Comparison of ENCODE assay signal across 8 cellular contexts in the genomic region with DNA sequence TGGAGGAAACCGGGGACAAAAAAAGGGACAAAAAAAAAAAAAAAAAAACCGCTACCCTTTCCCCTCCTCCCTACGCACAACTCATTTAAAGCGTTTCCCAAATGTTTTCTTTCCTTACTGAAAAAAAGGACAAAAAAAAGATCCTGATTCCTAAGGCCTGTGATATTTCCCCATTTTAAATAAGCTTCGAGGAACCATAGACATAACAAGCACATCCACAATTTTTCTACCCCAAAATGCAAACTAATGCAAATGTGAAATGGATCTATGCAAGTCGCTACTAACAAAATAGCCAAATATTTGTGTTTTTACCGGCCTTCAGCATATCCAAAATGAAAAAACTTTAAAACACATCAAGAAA. TPM values are rescaled to one million over a fixed set of nuclear protein-coding genes. Genes with fewer than 3 reads are reported as not detected.
DNase-seq lines count a peak whose midpoint lies in the region; ATAC-seq and TF ChIP-seq lines count a peak whose summit lies in the region.

No MANE protein-coding gene starts in this region.

- TF ChIP-seq CTCF in DND-41 (IDR thresholded peaks at IDR 0.05; ENCODE audit: borderline replicate concordance, extremely low read depth, low read length, poor library complexity, severe bottlenecking) (no peak), PC-3 (conservative IDR thresholded peaks at IDR 0.05; ENCODE audit: low read depth, low read length) (no peak), epithelial cell of proximal tubule (conservative IDR thresholded peaks at IDR 0.05; ENCODE audit: low read depth, low read length) (no peak)

- TSS peak; percentile 52 for BruUV-seq in PC-3 (replicated peaks; lab: Mats Ljungman, UMichigan)

- H3K23ac ChIP-seq in trophoblast cell (ENCODE audit: low read length), result no peak overlapping the region

- H3K4ac ChIP-seq in trophoblast cell (ENCODE audit: low read depth, low read length), result no peak overlapping the region

- H2BK12ac ChIP-seq in trophoblast cell (ENCODE audit: low read length), result no peak overlapping the region

- no peaks in the 10 kb centered on the region for H3K9me2 ChIP-seq in PC-3 (replicated peaks; ENCODE audit: low read length)

- H3K27me3 ChIP-seq in DND-41 (ENCODE audit: insufficient read depth, low read length, poor library complexity), result no peaks in the 10 kb centered on the region
- H3K27me3 ChIP-seq in PC-3 (ENCODE audit: low read length), result no peaks in the 10 kb centered on the region
- no peaks in the 10 kb centered on the region for H3K27me3 ChIP-seq in trophoblast cell (ENCODE audit: insufficient read depth, low read length)

- H2AFZ ChIP-seq in DND-41 (ENCODE audit: low read depth, low read length), result peak overlapping the region; percentile 65
- H2AFZ ChIP-seq in PC-3 (ENCODE audit: low read length), result peak overlapping the region; percentile 95
- H2AFZ ChIP-seq in trophoblast cell (ENCODE audit: insufficient read depth, low read length, poor library complexity), result no peak overlapping the region

- H2BK120ac ChIP-seq in trophoblast cell (ENCODE audit: insufficient read depth, low read length, poor library complexity), result no peak overlapping the region

- ATAC-seq in DND-41 (ENCODE audit: insufficient read depth, low read depth) (no peak), PC-3 (no peak), left lobe of liver (no peak)

- H3K9me3 ChIP-seq in DND-41 (ENCODE audit: insufficient read depth, low read length, severe bottlenecking) (no peaks in the 10 kb centered on the region), PC-3 (ENCODE audit: low read length) (no peaks in the 10 kb centered on the region), trophoblast cell (ENCODE audit: insufficient read depth, low read depth, low read length) (no peaks in the 10 kb centered on the region)

- no peak overlapping the region for H4K91ac ChIP-seq in trophoblast cell (ENCODE audit: low read depth, low read length)

- no peak overlapping the region for H2BK5ac ChIP-seq in trophoblast cell (ENCODE audit: low read depth, low read length, poor library complexity)

- peaks cover 28% of the 10 kb centered on the region for H3K4me1 ChIP-seq in DND-41 (ENCODE audit: insufficient read depth, low read length)
- H3K4me1 ChIP-seq in PC-3 (ENCODE audit: insufficient read depth, low read length), result peaks cover 34% of the 10 kb centered on the region
- H3K4me1 ChIP-seq in trophoblast cell (ENCODE audit: control insufficient read depth in 1 of 2, insufficient read depth in 2 of 2, low read length in 2 of 2), result peaks cover 9 to 10% of the 10 kb centered on the region in 2 experiments

- intact Hi-C loops in PC-3 (cut with micrococcal nuclease), result loop anchor here (5.0 to 10.0 kb wide), 3 partner anchors 272 to 1960 kb away; no protein-coding TSS in a partner anchor

- no CpG with 5 or more reads among the region's 7 CpGs for WGBS in trophoblast cell (ENCODE audit: extremely low coverage, insufficient coverage, insufficient read length)

- peaks cover 20% of the 10 kb centered on the region for H3K79me1 ChIP-seq in trophoblast cell (ENCODE audit: low read length)

- H3K4me2 ChIP-seq in DND-41 (ENCODE audit: insufficient read depth, low read length), result peak overlapping the region; percentile 68
- H3K4me2 ChIP-seq in PC-3 (ENCODE audit: low read length), result peak overlapping the region; percentile 83
- H3K4me2 ChIP-seq in trophoblast cell (ENCODE audit: low read length), result peak overlapping the region; percentile 92

- H3K27ac ChIP-seq in DND-41 (ENCODE audit: low read length) (peak overlapping the region; percentile 96), PC-3 (ENCODE audit: low read length) (peak overlapping the region; percentile 65), trophoblast cell (ENCODE audit: low read depth, low read length) (no peak overlapping the region)

- POLR2A ChIA-PET in PC-3 (lab: Charles Lee; ENCODE audit: unreplicated experiment), result interaction anchor here (0.6 to 1.5 kb wide), 5 partner anchors 16 to 234 kb away, joined by 3 to 19 read pairs (median 5); no protein-coding TSS in a partner anchor

- CTCF ChIA-PET in PC-3 (lab: Charles Lee), result interaction anchor here (0.6 to 0.7 kb wide), 3 partner anchors 154 to 312 kb away, joined by 4 to 13 read pairs (median 5); no protein-coding TSS in a partner anchor

- DNase-seq in DND-41, result no peak
- peak; percentile 43 for DNase-seq in PC-3
- DNase-seq in epithelial cell of proximal tubule (ENCODE audit: low read depth), result no peak
- DNase-seq in trophoblast cell, result no peak
- no peak for DNase-seq in NCI-H1048 (lab: John Stamatoyannopoulos, UW)
- no peak for DNase-seq in left lobe of liver (ENCODE audit: low spot score)
- no peak for DNase-seq in COLO829 (ENCODE audit: low spot score)
- DNase-seq in NCI-H774 (lab: John Stamatoyannopoulos, UW), result no peak

- no peaks in the 10 kb centered on the region; the same call in 1 of the 2 replicates for H3K36me3 ChIP-seq in DND-41 (ENCODE audit: insufficient read depth, low read length)
- H3K36me3 ChIP-seq in PC-3 (ENCODE audit: low read depth, low read length), result no peaks in the 10 kb centered on the region
- H3K36me3 ChIP-seq in trophoblast cell (ENCODE audit: control insufficient read depth in 1 of 2, insufficient read depth in 2 of 2, low read length in 2 of 2), result no peaks in the 10 kb centered on the region

- H3K4me3 ChIP-seq in DND-41 (ENCODE audit: low read depth in 1 of 2, low read length in 2 of 2) (peak overlapping the region; percentile 54 to 59; a peak in 3 of 4 replicates), PC-3 (ENCODE audit: low read length) (peak overlapping the region; percentile 88), epithelial cell of proximal tubule (ENCODE audit: low read depth, low read length) (peak overlapping the region; percentile 74), trophoblast cell (ENCODE audit: low read depth, low read length) (no peak overlapping the region)

- H2AK5ac ChIP-seq in trophoblast cell (ENCODE audit: low read length), result no peak overlapping the region

- H3K9ac ChIP-seq in DND-41 (ENCODE audit: low read depth, low read length) (peak overlapping the region; percentile 69), PC-3 (ENCODE audit: low read length) (peak overlapping the region; percentile 81), trophoblast cell (ENCODE audit: low read length) (no peak overlapping the region)

- H3K79me2 ChIP-seq in DND-41 (ENCODE audit: insufficient read depth, low read length) (peaks cover 42% of the 10 kb centered on the region), PC-3 (ENCODE audit: low read length) (peaks cover 66% of the 10 kb centered on the region), trophoblast cell (ENCODE audit: control insufficient read depth, insufficient read depth, low read length, poor library complexity) (peaks cover 12% of the 10 kb centered on the region)

- no peaks in the 10 kb centered on the region for H3F3A ChIP-seq in PC-3 (ENCODE audit: low read length, unreplicated experiment)

- H4K20me1 ChIP-seq in DND-41 (ENCODE audit: insufficient read depth, low read length) (no peaks in the 10 kb centered on the region), PC-3 (ENCODE audit: low read length) (no peaks in the 10 kb centered on the region)

- no peak overlapping the region for H4K8ac ChIP-seq in trophoblast cell (ENCODE audit: low read depth, low read length)

- no peak overlapping the region for H3K14ac ChIP-seq in trophoblast cell (ENCODE audit: low read length)

- H4K12ac ChIP-seq in trophoblast cell (ENCODE audit: low read depth, low read length), result no peak overlapping the region

- no peak overlapping the region for H3K18ac ChIP-seq in trophoblast cell (ENCODE audit: low read length)

RNA-seq across cellular contexts. Expression of a gene that starts 1.4 kb away (rescaled TPM):
- total RNA-seq in PC-3 (2014; rRNA removed), result 45.6 and 55.5 TPM in 2 replicates
- total RNA-seq in epithelial cell of proximal tubule, result 17.4 and 22.1 TPM in 2 replicates
- 45.3 and 46.1 TPM in 2 replicates for polyA plus RNA-seq in trophoblast cell (2013)
- total RNA-seq in left lobe of liver, result 11.1 TPM
